6 cellular contexts compared by ENCODE assay signal in the genomic region with DNA sequence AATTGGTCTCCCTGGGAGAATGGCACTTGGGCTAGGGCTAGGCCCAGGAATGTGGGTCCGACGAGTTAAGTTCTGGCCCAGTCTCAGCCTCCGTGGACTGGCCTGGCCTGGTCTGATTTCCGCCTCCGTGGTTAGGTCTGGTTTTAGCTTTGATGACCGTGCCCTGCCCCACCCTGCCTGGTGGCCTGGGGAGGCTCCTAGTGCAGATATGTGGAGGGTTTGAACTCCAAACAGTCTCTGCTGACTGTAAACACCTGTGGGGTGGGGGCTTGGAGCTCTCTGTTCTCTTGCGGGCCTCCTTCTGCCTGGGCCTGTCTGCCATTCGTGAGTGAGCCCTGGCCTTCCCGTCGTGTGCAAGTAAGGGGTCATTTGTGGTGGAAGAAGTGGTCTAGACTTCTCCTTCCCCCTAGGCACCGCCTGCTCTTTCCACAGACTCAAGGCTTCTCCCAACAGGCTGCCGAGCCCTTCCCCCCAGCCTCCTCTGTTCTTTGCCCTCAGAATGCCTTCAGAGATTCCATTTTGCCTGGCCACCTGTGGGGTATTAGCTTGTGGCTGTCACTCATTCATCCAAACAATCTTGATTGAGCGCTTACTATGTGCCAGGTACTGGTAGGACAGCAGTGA. TPM values are rescaled to one million over a fixed set of nuclear protein-coding genes. Genes with fewer than 3 reads are reported as not detected.
DNase-seq lines count a peak whose midpoint lies in the region; ATAC-seq and TF ChIP-seq lines count a peak whose summit lies in the region.

No MANE protein-coding gene starts in this region.

- no peaks in the 10 kb centered on the region for H3K36me3 ChIP-seq in neural progenitor cell

- H3K9me3 Mint-ChIP-seq in MCF 10A (ENCODE audit: unreplicated experiment): no peaks in the 10 kb centered on the region
- no peaks in the 10 kb centered on the region for H3K9me3 Mint-ChIP-seq in neural progenitor cell

- peak overlapping the region; percentile 94 for H3K27ac Mint-ChIP-seq in MCF 10A (ENCODE audit: low read depth, unreplicated experiment)
- peak overlapping the region; percentile 86 for H3K27ac Mint-ChIP-seq in neural progenitor cell

- H2AFZ ChIP-seq in neural progenitor cell (replicated peaks): no peak overlapping the region

- H3F3A ChIP-seq in neural progenitor cell (ENCODE audit: low read depth): peaks cover 36% of the 10 kb centered on the region

- POLR2A ChIA-PET in MCF 10A (lab: Yijun Ruan, JAX): interaction anchor here (0.5 to 4.0 kb wide), 15 partner anchors 11 to 507 kb away, joined by 3 to 57 read pairs (median 6); partner anchors contain the start of genes CEMP1, ECI1, PDPK1 and PGP

- TF ChIP-seq CTCF in HFF-Myc (IDR thresholded peaks at IDR 0.05; ENCODE audit: low read depth, low read length, missing control alignments) (no peak), MCF 10A (IDR thresholded peaks at IDR 0.05; ENCODE audit: unreplicated experiment) (no peak), neural progenitor cell (IDR thresholded peaks at IDR 0.05) (no peak)

- peak overlapping the region; percentile 70 for H3K4me3 ChIP-seq in HFF-Myc (replicated peaks; ENCODE audit: low read depth, low read length)
- H3K4me3 ChIP-seq in neural progenitor cell: peak overlapping the region; percentile 99

- H3K4me3 Mint-ChIP-seq in MCF 10A (ENCODE audit: unreplicated experiment) (peak overlapping the region; percentile 87), neural progenitor cell (peak overlapping the region; percentile 93)

- no TSS peak for BruUV-seq in MCF 10A (replicated peaks; lab: Mats Ljungman, UMichigan)

- no peaks in the 10 kb centered on the region for H3K9me3 ChIP-seq in neural progenitor cell (ENCODE audit: low read depth)

- DNase-seq in HFF-Myc (ENCODE audit: extremely low read depth, low read depth) (no peak), MCF 10A (ENCODE audit: unreplicated experiment) (no peak), neural progenitor cell (ENCODE audit: low spot score) (no peak), C1 segment of cervical spinal cord (lab: John Stamatoyannopoulos, UW) (no peak), NCI-H1417 treated with DMSO at 0.1 percent for 48 hours (lab: John Stamatoyannopoulos, UW) (no peak)

- H3K4me1 Mint-ChIP-seq in MCF 10A (ENCODE audit: insufficient read depth, unreplicated experiment): peaks cover 35% of the 10 kb centered on the region
- H3K4me1 Mint-ChIP-seq in neural progenitor cell: peaks cover 56% of the 10 kb centered on the region

- intact Hi-C loops in MCF 10A (cut with micrococcal nuclease): loop anchor here (2.0 kb wide), 1 partner anchor 40 kb away; the partner anchor contains the start of gene TBC1D24

- peak overlapping the region; percentile 99 for H3K4me2 ChIP-seq in neural progenitor cell

- peaks cover 57% of the 10 kb centered on the region for H3K79me2 ChIP-seq in neural progenitor cell (ENCODE audit: low read depth)

- H3K36me3 Mint-ChIP-seq in MCF 10A (ENCODE audit: insufficient read depth, unreplicated experiment) (peaks cover 25% of the 10 kb centered on the region), neural progenitor cell (peaks cover 2% of the 10 kb centered on the region)

- CTCF ChIA-PET in MCF 10A (lab: Yijun Ruan, JAX): interaction anchor here (0.6 to 1.1 kb wide), 3 partner anchors 14 to 309 kb away, joined by 3 to 4 read pairs (median 4); no protein-coding TSS in a partner anchor

- H3K27me3 Mint-ChIP-seq in MCF 10A (ENCODE audit: insufficient read depth, unreplicated experiment) (no peaks in the 10 kb centered on the region), neural progenitor cell (ENCODE audit: insufficient read depth, low read depth) (peaks cover 19% of the 10 kb centered on the region)

- no peak overlapping the region for H3K9ac ChIP-seq in neural progenitor cell

- peaks cover 29% of the 10 kb centered on the region for H3K4me1 ChIP-seq in neural progenitor cell

- no peak for ATAC-seq in HG02884 (IDR thresholded peaks at IDR 0.05; ENCODE audit: unreplicated experiment)

- no peak overlapping the region for H3K27ac ChIP-seq in neural progenitor cell

- H4K20me1 ChIP-seq in neural progenitor cell (ENCODE audit: low read depth): peaks cover 57% of the 10 kb centered on the region

- H3K27me3 ChIP-seq in neural progenitor cell: no peaks in the 10 kb centered on the region

RNA-seq across cellular contexts. Expression of gene ATP6V0C, which starts 1.5 kb away (rescaled TPM):
- total RNA-seq in MCF 10A (2022) (173 and 198 TPM in 2 replicates), neural progenitor cell (ENCODE audit: low replicate concordance) (11.6 and 44.3 TPM in 2 replicates)

RNA-seq across cellular contexts. Expression of gene AMDHD2, which starts 4.9 kb away (rescaled TPM):
- total RNA-seq in MCF 10A (2022) (15.8 and 26.5 TPM in 2 replicates), neural progenitor cell (ENCODE audit: low replicate concordance) (11.7 and 39.2 TPM in 2 replicates)

RNA-seq across cellular contexts. Expression of gene CEMP1, which starts 15.9 kb away (rescaled TPM):
- total RNA-seq in MCF 10A (2022) (not detected in 2 replicates), neural progenitor cell (ENCODE audit: low replicate concordance) (0.09 TPM in 1 of 2 replicates, not detected in the other)

RNA-seq across cellular contexts. Expression of gene PDPK1, which starts 22.5 kb away (rescaled TPM):
- total RNA-seq in MCF 10A (2022) (32.3 and 38.0 TPM in 2 replicates), neural progenitor cell (ENCODE audit: low replicate concordance) (13.6 and 13.9 TPM in 2 replicates)

RNA-seq across cellular contexts. Expression of gene TBC1D24, which starts 40.4 kb away (rescaled TPM):
- total RNA-seq in MCF 10A (2022) (7.6 and 8.1 TPM in 2 replicates), neural progenitor cell (ENCODE audit: low replicate concordance) (8.2 and 11.9 TPM in 2 replicates)
